11 cellular contexts compared by ENCODE assay signal in the genomic region with DNA sequence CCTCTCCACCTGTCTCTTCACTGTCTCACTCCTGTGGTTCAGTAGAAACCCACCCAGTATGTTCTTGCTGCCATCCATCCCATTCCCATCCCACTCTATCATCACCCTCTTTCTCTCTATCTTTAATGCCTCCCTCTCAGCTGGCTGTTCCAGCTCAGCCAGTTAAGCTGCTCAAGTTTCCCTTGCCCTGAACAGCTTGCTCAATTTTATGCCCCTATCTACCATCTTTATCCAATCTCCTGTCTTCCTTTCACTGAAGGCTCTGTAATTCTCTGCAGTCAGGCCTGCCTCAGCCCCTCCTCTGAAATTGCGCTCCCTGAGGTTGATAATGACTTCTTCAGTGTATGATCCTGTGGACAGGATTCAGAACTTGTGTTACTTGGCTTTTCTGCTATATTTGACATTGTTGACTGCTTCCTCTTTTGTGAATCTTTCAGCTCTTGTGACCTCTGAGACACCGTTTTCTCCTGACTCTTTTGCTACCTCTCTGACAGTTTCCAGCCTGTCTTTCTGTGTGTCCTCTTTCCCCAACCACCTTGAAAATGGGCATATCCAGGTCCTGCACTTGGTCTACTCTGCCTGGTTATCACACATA. TPM values are rescaled to one million over a fixed set of nuclear protein-coding genes. Genes with fewer than 3 reads are reported as not detected.
DNase-seq lines count a peak whose midpoint lies in the region; ATAC-seq and TF ChIP-seq lines count a peak whose summit lies in the region.
"Had no signal": no experiment of that assay in that cellular context is flagged by ENCODE, and none has a peak within 500 bp of the region (broad histone marks: within the 10 kb centered on the region; RNA-seq: fewer than 3 reads in every experiment).

No MANE protein-coding gene starts in this region.

- TF ChIP-seq CTCF in activated B cell treated with CpG ODN at 0.5 μM for 24 hours (IDR thresholded peaks at IDR 0.05) (no peak), colonic mucosa (IDR thresholded peaks at IDR 0.05) (no peak), transverse colon (IDR thresholded peaks at IDR 0.05) (no peak)

- H3K4me1 ChIP-seq in BLaER1 treated with 17β-estradiol and CSF1 and Interleukin-3, amounts not matched to agents 10 nM and 100 nM: peaks cover 62 to 92% (median 73%) of the 10 kb centered on the region in 10 experiments
- H3K4me1 ChIP-seq in colonic mucosa (peaks cover 10% of the 10 kb centered on the region), transverse colon (peaks cover 5 to 12% (median 9%) of the 10 kb centered on the region in 4 donors)

- POLR2A ChIA-PET in activated B cell treated with CpG ODN at 0.5 μM for 24 hours (lab: Charles Lee): interaction anchor here (0.6 to 2.2 kb wide), 12 partner anchors 9 to 151 kb away, joined by 3 to 22 read pairs (median 4); partner anchors contain the start of gene BCAR3

- H3K27me3 Mint-ChIP-seq in activated B cell treated with CpG ODN at 0.5 μM for 24 hours: no peaks in the 10 kb centered on the region

- no peaks in the 10 kb centered on the region for H3K9me3 ChIP-seq in BLaER1 treated with 17β-estradiol and CSF1 and Interleukin-3, amounts not matched to agents 10 nM and 100 nM (replicated peaks in 1 of 11)
- H3K9me3 ChIP-seq in colonic mucosa: no peaks in the 10 kb centered on the region
- H3K9me3 ChIP-seq in transverse colon: no peaks in the 10 kb centered on the region
- H3K9me3 ChIP-seq: ovary, upper lobe of left lung had no signal

- WGBS in transverse colon (ENCODE audit: low coverage in 1 of 2), 2 donors: 78 to 82% methylated on average over 1 to 2 of the region's 2 CpGs

- no peak for TF ChIP-seq EP300 in transverse colon (IDR thresholded peaks at IDR 0.05; ENCODE audit: low read depth)

- peaks cover 12% of the 10 kb centered on the region for H3K4me1 Mint-ChIP-seq in activated B cell treated with CpG ODN at 0.5 μM for 24 hours

- CTCF ChIA-PET in activated B cell treated with CpG ODN at 0.5 μM for 24 hours (lab: Charles Lee): interaction anchor here (1.1 to 1.2 kb wide), 3 partner anchors 9 to 66 kb away, joined by 3 to 5 read pairs (median 4); no protein-coding TSS in a partner anchor

- no peaks in the 10 kb centered on the region for H3K36me3 ChIP-seq in BLaER1 treated with 17β-estradiol and CSF1 and Interleukin-3, amounts not matched to agents 10 nM and 100 nM
- H3K36me3 ChIP-seq in colonic mucosa: no peaks in the 10 kb centered on the region
- H3K36me3 ChIP-seq in transverse colon: no peaks in the 10 kb centered on the region
- H3K36me3 ChIP-seq: ovary, upper lobe of left lung had no signal

- H3K9me3 Mint-ChIP-seq in activated B cell treated with CpG ODN at 0.5 μM for 24 hours: no peaks in the 10 kb centered on the region

- peak; percentile 33 for ATAC-seq in GM21360 (IDR thresholded peaks at IDR 0.05; ENCODE audit: unreplicated experiment)
- peak; percentile 48 for ATAC-seq in HG03378 (IDR thresholded peaks at IDR 0.05; ENCODE audit: unreplicated experiment)
- peak; percentile 19 for ATAC-seq in activated B cell treated with CpG ODN at 0.5 μM for 24 hours (ENCODE audit: low read depth)

- DNase-seq in activated B cell treated with CpG ODN at 0.5 μM for 24 hours (no peak), NCI-H1048 (lab: John Stamatoyannopoulos, UW) (no peak), colonic mucosa (no peak), iPS-NIHi7 (ENCODE audit: extremely low spot score) (no peak), transverse colon (no peak)
- DNase-seq: GF-D8, ovary, upper lobe of left lung had no signal

- H4K20me1 ChIP-seq in BLaER1 treated with 17β-estradiol and CSF1 and Interleukin-3, amounts not matched to agents 10 nM and 100 nM: no peaks in the 10 kb centered on the region

- intact Hi-C loops in activated B cell treated with CpG ODN at 0.5 μM for 24 hours (cut with micrococcal nuclease) (loop anchor here (10.0 kb wide), 1 partner anchor 721 kb away; no protein-coding TSS in a partner anchor), colonic mucosa (cut with DNase I) (no loop called here), transverse colon (cut with DNase I; ENCODE audit: low total_unique reads) (no loop called here)

- H3K36me3 Mint-ChIP-seq in activated B cell treated with CpG ODN at 0.5 μM for 24 hours (ENCODE audit: low read depth): no peaks in the 10 kb centered on the region

- H3K27me3 ChIP-seq in BLaER1 treated with 17β-estradiol and CSF1 and Interleukin-3, amounts not matched to agents 10 nM and 100 nM: no peaks in the 10 kb centered on the region
- no peaks in the 10 kb centered on the region for H3K27me3 ChIP-seq in colonic mucosa
- H3K27me3 ChIP-seq in transverse colon: no peaks in the 10 kb centered on the region
- H3K27me3 ChIP-seq: ovary, upper lobe of left lung had no signal

- H3K4me3 Mint-ChIP-seq in activated B cell treated with CpG ODN at 0.5 μM for 24 hours: no peak overlapping the region

- no peak overlapping the region; a peak in 1 of 20 replicates for H3K4me3 ChIP-seq in BLaER1 treated with 17β-estradiol and CSF1 and Interleukin-3, amounts not matched to agents 10 nM and 100 nM
- no peak overlapping the region for H3K4me3 ChIP-seq in colonic mucosa
- no peak overlapping the region for H3K4me3 ChIP-seq in transverse colon
- H3K4me3 ChIP-seq: ovary, upper lobe of left lung had no signal

- H3K4me2 ChIP-seq in BLaER1 treated with 17β-estradiol and CSF1 and Interleukin-3, amounts not matched to agents 10 nM and 100 nM: peak overlapping the region; percentile 77 to 98 (median 85)

- peak overlapping the region in 9 of 11 experiments; percentile 46 to 99 (median 81); a peak in 19 of 22 replicates for H3K27ac ChIP-seq in BLaER1 treated with 17β-estradiol and CSF1 and Interleukin-3, amounts not matched to agents 10 nM and 100 nM
- H3K27ac ChIP-seq in colonic mucosa: no peak overlapping the region
- no peak overlapping the region for H3K27ac ChIP-seq in transverse colon
- H3K27ac ChIP-seq: ovary, upper lobe of left lung had no signal

- in situ Hi-C loops in transverse colon (cut with MboI; ENCODE audit: low pct_ligation_motif_present in 1 of 4, low pct_unique_long_range_greater_than_20kb in 1 of 4, low sequenced_read_pairs in 3 of 4): no loop called here

- no peak for TF ChIP-seq POLR2A in transverse colon (IDR thresholded peaks at IDR 0.05)

- no peak overlapping the region for H3K27ac Mint-ChIP-seq in activated B cell treated with CpG ODN at 0.5 μM for 24 hours

- H3K9ac ChIP-seq in BLaER1 treated with 17β-estradiol and CSF1 and Interleukin-3, amounts not matched to agents 10 nM and 100 nM: peak overlapping the region in 9 of 11 experiments; percentile 26 to 89 (median 39); a peak in 14 of 22 replicates
- no peak overlapping the region for H3K9ac ChIP-seq in colonic mucosa (ENCODE audit: low read depth in 2 of 2, low read length in 2 of 2)

RNA-seq across cellular contexts. Expression of gene BCAR3, which starts 13.9 kb away (rescaled TPM):
- 54.0 and 59.5 TPM in 2 replicates for total RNA-seq in activated B cell treated with CpG ODN at 0.5 μM for 24 hours
- 10 to 100 TPM; 45.2 to 47.7 TPM for total RNA-seq in colonic mucosa
- 10 to 100 TPM; 12.3 to 71.7 (median 40.5) TPM for total RNA-seq in transverse colon

Comparison
In these comparisons a context has a peak if more than half of its experiments do, and no peak if none do; other contexts are left out.
1. H3K27ac ChIP-seq: peak in BLaER1 treated with 17β-estradiol and CSF1 and Interleukin-3, amounts not matched to agents 10 nM and 100 nM (9 of 11); none in colonic mucosa (single experiment) and transverse colon (0 of 4).
2. H3K9ac ChIP-seq: peak in BLaER1 treated with 17β-estradiol and CSF1 and Interleukin-3, amounts not matched to agents 10 nM and 100 nM (9 of 11); none in colonic mucosa (0 of 2).
3. Peak in every context shown above with its lines, with median percentiles within 50 percentile points of each other: ATAC-seq.